12 cellular contexts compared by ENCODE assay signal in the genomic region with DNA sequence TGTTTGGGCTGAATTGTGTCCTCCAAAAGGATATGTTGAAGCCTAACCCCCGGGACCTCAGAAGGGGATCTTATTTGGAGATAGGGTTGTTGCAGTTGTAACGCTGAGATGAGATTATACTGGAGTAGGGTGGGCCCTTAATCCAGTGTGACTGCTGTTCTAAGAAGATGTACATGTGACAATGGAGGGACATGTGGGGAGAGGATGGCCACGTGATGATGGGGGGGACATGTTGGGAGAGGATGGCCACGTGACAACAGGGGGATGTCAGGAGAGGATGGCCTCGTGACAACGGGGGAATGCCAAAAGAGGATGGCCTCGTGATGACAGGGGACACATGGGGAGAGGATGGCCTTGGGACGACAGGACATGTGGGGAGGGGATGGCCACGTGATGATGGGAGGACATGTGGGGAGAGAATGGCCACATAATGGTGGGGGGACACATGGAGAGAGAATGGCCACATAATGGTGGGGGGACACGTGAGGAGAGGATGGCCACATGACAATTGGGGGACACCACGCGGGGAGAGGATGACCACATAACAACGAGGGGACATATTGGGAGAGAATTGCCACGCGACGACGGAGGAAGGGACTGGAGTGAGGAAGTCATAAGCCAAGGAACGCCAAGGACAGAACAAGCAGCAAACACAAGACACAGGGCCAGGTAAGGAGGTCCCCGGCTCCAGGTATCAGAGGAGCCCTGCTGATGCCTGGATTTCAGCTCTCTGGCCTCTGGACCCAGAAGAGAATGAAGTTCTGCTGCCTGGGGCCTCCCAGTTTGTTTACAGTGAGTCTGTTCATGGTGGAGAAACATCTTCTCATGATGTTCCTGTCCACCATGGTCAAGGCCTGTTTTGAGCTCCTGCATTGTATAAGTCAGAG. TPM values are rescaled to one million over a fixed set of nuclear protein-coding genes. Genes with fewer than 3 reads are reported as not detected.
DNase-seq lines count a peak whose midpoint lies in the region; ATAC-seq lines count a peak whose summit lies in the region.
"Had no signal": no experiment of that assay in that cellular context is flagged by ENCODE, and none has a peak within 500 bp of the region (broad histone marks: within the 10 kb centered on the region; RNA-seq: fewer than 3 reads in every experiment).

No MANE protein-coding gene starts in this region.

- H2AK5ac ChIP-seq in mesenchymal stem cell (ENCODE audit: low read length, severe bottlenecking) = peak overlapping the region; percentile 24

- no peak overlapping the region for H3K27ac ChIP-seq in mesenchymal stem cell (ENCODE audit: low read length, poor library complexity, severe bottlenecking)
- H3K27ac ChIP-seq: parathyroid adenoma had no signal

- intact Hi-C loops in activated T-helper 2 cell treated with anti-CD3 and anti-CD28 coated beads, Interferon-gamma antibody, Interleukin-2, Interleukin-4, amounts not matched to agents 10 μg/mL and 5 μg/mL and 100 μg/mL, durations not matched to agents 14 hours and 24 hours and 36 hours (cut with micrococcal nuclease) = no loop called here

- peak overlapping the region; percentile 80 to 89 for H3K4ac ChIP-seq in mesenchymal stem cell (ENCODE audit: low read depth in 1 of 2, low read length in 2 of 2)

- H3K27ac Mint-ChIP-seq in activated naive CD8-positive, alpha-beta T cell treated with anti-CD3 and anti-CD28 coated beads, Interleukin-2, amount 10 ng/mL, durations not matched to agents 7 days and 5 days = peak overlapping the region; percentile 26
- no peak overlapping the region for H3K27ac Mint-ChIP-seq in activated naive CD8-positive, alpha-beta T cell treated with anti-CD3 and anti-CD28 coated beads for 36 hours
- H3K27ac Mint-ChIP-seq in activated T-helper 2 cell treated with anti-CD3 and anti-CD28 coated beads, Interferon-gamma antibody, Interleukin-2, Interleukin-4, amounts not matched to agents 10 μg/mL and 5 μg/mL and 100 μg/mL, durations not matched to agents 14 hours and 24 hours and 36 hours = peak overlapping the region; percentile 8
- peak overlapping the region; percentile 0 to 79 for H3K27ac Mint-ChIP-seq in stimulated activated naive CD8-positive, alpha-beta T cell treated with anti-CD3 and anti-CD28 coated beads, Interleukin-15, amount 100 ng/mL, for 72 hours

- no peak for ATAC-seq in activated naive CD8-positive, alpha-beta T cell treated with anti-CD3 and anti-CD28 coated beads, Interleukin-2, amount 10 ng/mL, durations not matched to agents 7 days and 5 days (ENCODE audit: low read depth)
- ATAC-seq in stimulated activated naive CD8-positive, alpha-beta T cell treated with anti-CD3 and anti-CD28 coated beads, Interleukin-15, amount 100 ng/mL, for 72 hours = no peak
- ATAC-seq in HG03280 (IDR thresholded peaks at IDR 0.05; ENCODE audit: unreplicated experiment) (no peak), SK-N-SH treated with all-trans-retinoic acid at 6 μM for 48 hours (no peak)

- no peak overlapping the region for H2BK5ac ChIP-seq in mesenchymal stem cell (ENCODE audit: low read depth, low read length, poor library complexity, severe bottlenecking)

- no peaks in the 10 kb centered on the region for H3K9me3 Mint-ChIP-seq in activated naive CD8-positive, alpha-beta T cell treated with anti-CD3 and anti-CD28 coated beads, Interleukin-2, amount 10 ng/mL, durations not matched to agents 7 days and 5 days
- H3K9me3 Mint-ChIP-seq in activated naive CD8-positive, alpha-beta T cell treated with anti-CD3 and anti-CD28 coated beads for 36 hours = peaks cover 2% of the 10 kb centered on the region
- no peaks in the 10 kb centered on the region for H3K9me3 Mint-ChIP-seq in activated T-helper 2 cell treated with anti-CD3 and anti-CD28 coated beads, Interferon-gamma antibody, Interleukin-2, Interleukin-4, amounts not matched to agents 10 μg/mL and 5 μg/mL and 100 μg/mL, durations not matched to agents 14 hours and 24 hours and 36 hours
- no peaks in the 10 kb centered on the region for H3K9me3 Mint-ChIP-seq in stimulated activated naive CD8-positive, alpha-beta T cell treated with anti-CD3 and anti-CD28 coated beads, Interleukin-15, amount 100 ng/mL, for 72 hours

- peak overlapping the region in 1 of 2 experiments; percentile 10 for H3K23ac ChIP-seq in mesenchymal stem cell (ENCODE audit: low read length in 2 of 2)

- no peak overlapping the region for H3K4me2 ChIP-seq in mesenchymal stem cell (ENCODE audit: low read length, poor library complexity, severe bottlenecking)
- H3K4me2 ChIP-seq: hepatocyte had no signal

- peak overlapping the region; percentile 85 for H3K18ac ChIP-seq in mesenchymal stem cell (ENCODE audit: low read depth in 1 of 2, low read length in 2 of 2)

- peaks cover 24 to 37% of the 10 kb centered on the region in 2 experiments for H3K36me3 ChIP-seq in mesenchymal stem cell (ENCODE audit: control insufficient read depth in 1 of 2, insufficient read depth in 2 of 2, low read depth in 1 of 2, low read length in 2 of 2)

- peak overlapping the region; percentile 91 for H2BK15ac ChIP-seq in mesenchymal stem cell (ENCODE audit: low read depth, poor library complexity, severe bottlenecking)

- no peak overlapping the region for H2AFZ ChIP-seq in mesenchymal stem cell (ENCODE audit: low read depth, low read length)
- H2AFZ ChIP-seq: hepatocyte, parathyroid adenoma had no signal

- H4K91ac ChIP-seq in mesenchymal stem cell (ENCODE audit: low read length) = peak overlapping the region; percentile 97

- H3K9me3 ChIP-seq in mesenchymal stem cell (ENCODE audit: control insufficient read depth, low read length) = no peaks in the 10 kb centered on the region

- H3K27me3 Mint-ChIP-seq in activated naive CD8-positive, alpha-beta T cell treated with anti-CD3 and anti-CD28 coated beads, Interleukin-2, amount 10 ng/mL, durations not matched to agents 7 days and 5 days = no peaks in the 10 kb centered on the region
- H3K27me3 Mint-ChIP-seq in activated naive CD8-positive, alpha-beta T cell treated with anti-CD3 and anti-CD28 coated beads for 36 hours = no peaks in the 10 kb centered on the region
- no peaks in the 10 kb centered on the region for H3K27me3 Mint-ChIP-seq in activated T-helper 2 cell treated with anti-CD3 and anti-CD28 coated beads, Interferon-gamma antibody, Interleukin-2, Interleukin-4, amounts not matched to agents 10 μg/mL and 5 μg/mL and 100 μg/mL, durations not matched to agents 14 hours and 24 hours and 36 hours (ENCODE audit: low read depth)
- H3K27me3 Mint-ChIP-seq in stimulated activated naive CD8-positive, alpha-beta T cell treated with anti-CD3 and anti-CD28 coated beads, Interleukin-15, amount 100 ng/mL, for 72 hours = no peaks in the 10 kb centered on the region

- peaks cover 25% of the 10 kb centered on the region for H3K4me1 ChIP-seq in mesenchymal stem cell (ENCODE audit: control insufficient read depth, insufficient read depth, low read depth, low read length)

- H3K36me3 Mint-ChIP-seq in activated naive CD8-positive, alpha-beta T cell treated with anti-CD3 and anti-CD28 coated beads, Interleukin-2, amount 10 ng/mL, durations not matched to agents 7 days and 5 days = peaks cover 35% of the 10 kb centered on the region
- H3K36me3 Mint-ChIP-seq in activated naive CD8-positive, alpha-beta T cell treated with anti-CD3 and anti-CD28 coated beads for 36 hours = peaks cover 46% of the 10 kb centered on the region
- H3K36me3 Mint-ChIP-seq in activated T-helper 2 cell treated with anti-CD3 and anti-CD28 coated beads, Interferon-gamma antibody, Interleukin-2, Interleukin-4, amounts not matched to agents 10 μg/mL and 5 μg/mL and 100 μg/mL, durations not matched to agents 14 hours and 24 hours and 36 hours (ENCODE audit: low read depth) = peaks cover 29% of the 10 kb centered on the region

- H3K4me1 Mint-ChIP-seq in activated naive CD8-positive, alpha-beta T cell treated with anti-CD3 and anti-CD28 coated beads, Interleukin-2, amount 10 ng/mL, durations not matched to agents 7 days and 5 days = peaks cover 65% of the 10 kb centered on the region
- H3K4me1 Mint-ChIP-seq in activated naive CD8-positive, alpha-beta T cell treated with anti-CD3 and anti-CD28 coated beads for 36 hours = peaks cover 65% of the 10 kb centered on the region
- H3K4me1 Mint-ChIP-seq in activated T-helper 2 cell treated with anti-CD3 and anti-CD28 coated beads, Interferon-gamma antibody, Interleukin-2, Interleukin-4, amounts not matched to agents 10 μg/mL and 5 μg/mL and 100 μg/mL, durations not matched to agents 14 hours and 24 hours and 36 hours (ENCODE audit: low read depth) = peaks cover 63% of the 10 kb centered on the region
- peaks cover 87% of the 10 kb centered on the region for H3K4me1 Mint-ChIP-seq in stimulated activated naive CD8-positive, alpha-beta T cell treated with anti-CD3 and anti-CD28 coated beads, Interleukin-15, amount 100 ng/mL, for 72 hours

- H4K8ac ChIP-seq in mesenchymal stem cell (ENCODE audit: low read length) = peak overlapping the region; percentile 81

- peak overlapping the region; percentile 89 for H2BK120ac ChIP-seq in mesenchymal stem cell (ENCODE audit: low read depth, low read length)

- 97% methylated on average over 19 of the region's 19 CpGs for WGBS in mesenchymal stem cell

- POLR2A ChIA-PET in activated naive CD8-positive, alpha-beta T cell treated with anti-CD3 and anti-CD28 coated beads, Interleukin-2, amount 10 ng/mL, durations not matched to agents 7 days and 5 days (lab: Charles Lee) = no interaction called here

- peak overlapping the region; percentile 98 to 99 for H2BK12ac ChIP-seq in mesenchymal stem cell (ENCODE audit: low read length in 2 of 2)

- no peak overlapping the region for H3K9ac ChIP-seq in mesenchymal stem cell (ENCODE audit: low read length)
- H3K9ac ChIP-seq: parathyroid adenoma had no signal

- H3K4me3 ChIP-seq in mesenchymal stem cell (ENCODE audit: insufficient read depth in 1 of 2, low read depth in 1 of 2, low read length in 2 of 2) = no peak overlapping the region
- H3K4me3 ChIP-seq: hepatocyte had no signal

- H3K14ac ChIP-seq in mesenchymal stem cell (ENCODE audit: low read length in 2 of 2) = peak overlapping the region in 1 of 2 experiments; percentile 88

- DNase-seq in activated naive CD8-positive, alpha-beta T cell treated with anti-CD3 and anti-CD28 coated beads, Interleukin-2, amount 10 ng/mL, durations not matched to agents 7 days and 5 days = no peak
- DNase-seq in activated naive CD8-positive, alpha-beta T cell treated with anti-CD3 and anti-CD28 coated beads for 36 hours = no peak
- no peak for DNase-seq in activated T-helper 2 cell treated with anti-CD3 and anti-CD28 coated beads, Interferon-gamma antibody, Interleukin-2, Interleukin-4, amounts not matched to agents 10 μg/mL and 5 μg/mL and 100 μg/mL, durations not matched to agents 14 hours and 24 hours and 36 hours (ENCODE audit: low spot score)
- DNase-seq in mesenchymal stem cell (no peak), SKM-1 treated with dmso at 0.1 percent for 144 hours (lab: John Stamatoyannopoulos, UW; ENCODE audit: unreplicated experiment) (no peak)
- no peak for DNase-seq in stimulated activated naive CD8-positive, alpha-beta T cell treated with anti-CD3 and anti-CD28 coated beads, Interleukin-15, amount 100 ng/mL, for 72 hours
- DNase-seq: NCI-H1930, SIG-M5 had no signal

- H3K4me3 Mint-ChIP-seq in activated naive CD8-positive, alpha-beta T cell treated with anti-CD3 and anti-CD28 coated beads, Interleukin-2, amount 10 ng/mL, durations not matched to agents 7 days and 5 days = no peak overlapping the region
- H3K4me3 Mint-ChIP-seq in activated naive CD8-positive, alpha-beta T cell treated with anti-CD3 and anti-CD28 coated beads for 36 hours = no peak overlapping the region
- no peak overlapping the region for H3K4me3 Mint-ChIP-seq in activated T-helper 2 cell treated with anti-CD3 and anti-CD28 coated beads, Interferon-gamma antibody, Interleukin-2, Interleukin-4, amounts not matched to agents 10 μg/mL and 5 μg/mL and 100 μg/mL, durations not matched to agents 14 hours and 24 hours and 36 hours (ENCODE audit: low read depth)
- no peak overlapping the region for H3K4me3 Mint-ChIP-seq in stimulated activated naive CD8-positive, alpha-beta T cell treated with anti-CD3 and anti-CD28 coated beads, Interleukin-15, amount 100 ng/mL, for 72 hours

- H3K27me3 ChIP-seq in mesenchymal stem cell (ENCODE audit: control insufficient read depth in 1 of 2, insufficient read depth in 1 of 2, low read length in 2 of 2) = no peaks in the 10 kb centered on the region
- H3K27me3 ChIP-seq: hepatocyte had no signal

- peaks cover 11% of the 10 kb centered on the region for H3K79me1 ChIP-seq in mesenchymal stem cell (replicated peaks; ENCODE audit: low read length, poor library complexity, severe bottlenecking)

RNA-seq across cellular contexts. Expression of gene SYNJ2, which starts 29.2 kb away (rescaled TPM):
- 10 to 100 TPM; 26.2 to 32.1 TPM for total RNA-seq in activated naive CD8-positive, alpha-beta T cell treated with anti-CD3 and anti-CD28 coated beads, Interleukin-2, amount 10 ng/mL, durations not matched to agents 7 days and 5 days
- total RNA-seq in activated naive CD8-positive, alpha-beta T cell treated with anti-CD3 and anti-CD28 coated beads for 36 hours = 10 to 100 TPM; 28.1 to 29.4 TPM
- 21.5 and 23.6 TPM in 2 replicates for total RNA-seq in activated T-helper 2 cell treated with anti-CD3 and anti-CD28 coated beads, Interferon-gamma antibody, Interleukin-2, Interleukin-4, amounts not matched to agents 10 μg/mL and 5 μg/mL and 100 μg/mL, durations not matched to agents 14 hours and 24 hours and 36 hours
- polyA plus RNA-seq in mesenchymal stem cell (2013, experiment 1 of 2) = 14.0 TPM
- 12.9 TPM for polyA plus RNA-seq in mesenchymal stem cell (2013, experiment 2 of 2)
